11 cellular contexts compared by ENCODE assay signal in the genomic region with DNA sequence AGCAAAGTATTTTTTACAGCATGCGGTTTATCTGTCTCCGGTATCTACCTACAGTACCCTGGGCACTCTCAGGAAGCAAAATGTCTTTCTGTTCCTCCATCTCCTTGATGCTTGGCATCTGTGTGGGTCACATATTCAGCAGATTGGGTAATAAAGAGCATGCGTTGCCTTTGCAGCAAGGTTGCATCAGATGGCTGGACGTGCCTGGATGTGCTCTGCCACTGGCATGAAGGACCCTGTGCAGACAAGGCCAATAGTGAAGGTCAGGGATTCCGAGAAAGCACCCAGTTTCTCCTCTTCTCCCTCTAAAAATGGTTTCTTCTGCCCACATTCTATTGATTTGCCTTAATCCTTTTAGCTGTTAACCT. TPM values are rescaled to one million over a fixed set of nuclear protein-coding genes. Genes with fewer than 3 reads are reported as not detected.
DNase-seq lines count a peak whose midpoint lies in the region; ATAC-seq, FAIRE-seq and TF ChIP-seq lines count a peak whose summit lies in the region.
"Had no signal": no experiment of that assay in that cellular context is flagged by ENCODE, and none has a peak within 500 bp of the region (broad histone marks: within the 10 kb centered on the region; RNA-seq: fewer than 3 reads in every experiment).

No MANE protein-coding gene starts in this region.

- H3K36me3 ChIP-seq in GM23248 (ENCODE audit: low read depth) (0 out of 2 replicates have a peak, but pooled peaks cover 8% of the 10 kb centered on the region), gastroesophageal sphincter (peaks cover 0 to 7% of the 10 kb centered on the region in 2 donors), gastrocnemius medialis (no peaks in the 10 kb centered on the region), H7 (replicated peaks; ENCODE audit: control insufficient read depth, insufficient read depth, low read length) (no peaks in the 10 kb centered on the region), kidney (ENCODE audit: control insufficient read depth in 1 of 2, insufficient read depth in 2 of 2, low read length in 2 of 2) (no peaks in the 10 kb centered on the region)

- peak overlapping the region; percentile 83 for H3K9ac ChIP-seq in GM23248
- H3K9ac ChIP-seq in kidney (ENCODE audit: low read length in 2 of 2): no peak overlapping the region

- in situ Hi-C loops in GM23248 (cut with MboI) (no loop called here), gastrocnemius medialis (cut with MboI; ENCODE audit: low sequenced_read_pairs in 4 of 4) (loop anchor here in 1 of 4 donors (25.0 kb wide), 1 partner anchor 389 kb away; no protein-coding TSS in a partner anchor)

- DNase-seq in GM23248 (peak; percentile 90), gastrocnemius medialis (peak; percentile 53 to 84), NCI-H128 (lab: John Stamatoyannopoulos, UW; ENCODE audit: unreplicated experiment) (no peak), H7 (no peak), kidney (no peak)
- DNase-seq in effector CD8-positive, alpha-beta T cell (lab: John Stamatoyannopoulos, UW): no peak
- DNase-seq: activated T-cell treated with anti-CD3 and anti-CD28 coated beads, Interleukin-2, amount 50 U/mL, for 72 hours; NCI-H526 had no signal

- peak; percentile 81 for ATAC-seq in gastroesophageal sphincter
- ATAC-seq in gastrocnemius medialis: peak; percentile 88 to 93
- ATAC-seq: activated T-cell treated with anti-CD3 and anti-CD28 coated beads, Interleukin-2, amount 50 U/mL, for 72 hours; stimulated activated memory B cell treated with anti-CD40 and anti-IgM and Interleukin-4, amounts not matched to agents 10 μg/mL and 1 μg/mL and 100 μg/mL, for 72 hours had no signal

- 48 to 60% methylated on average over 5 of the region's 5 CpGs for WGBS in GM23248 (ENCODE audit: low coverage in 1 of 2, low lambda C conversion rate in 2 of 2, missing lambda C conversion rate in 2 of 2), 2 experiments
- WGBS in gastroesophageal sphincter (ENCODE audit: low coverage in 1 of 2), 2 donors: 48 to 60% methylated on average over 1 to 4 of the region's 5 CpGs

- H3K79me2 ChIP-seq in GM23248 (ENCODE audit: insufficient read depth): peaks cover 97% of the 10 kb centered on the region

- no peaks in the 10 kb centered on the region; the same call in 1 of the 2 replicates for H4K20me1 ChIP-seq in GM23248 (ENCODE audit: insufficient read depth)

- H3K27me3 ChIP-seq in GM23248 (replicated peaks; ENCODE audit: insufficient read depth) (no peaks in the 10 kb centered on the region), gastroesophageal sphincter (no peaks in the 10 kb centered on the region), gastrocnemius medialis (no peaks in the 10 kb centered on the region), H7 (ENCODE audit: control insufficient read depth, insufficient read depth, low read length) (no peaks in the 10 kb centered on the region)

- no peaks in the 10 kb centered on the region for H3K9me2 ChIP-seq in GM23248 (ENCODE audit: insufficient read depth)

- H3K4me1 ChIP-seq in GM23248 (ENCODE audit: insufficient read depth) (peaks cover 58% of the 10 kb centered on the region), gastroesophageal sphincter (peaks cover 15 to 68% (median 41%) of the 10 kb centered on the region in 3 donors), gastrocnemius medialis (peaks cover 47 to 54% of the 10 kb centered on the region in 2 donors), kidney (ENCODE audit: control insufficient read depth in 1 of 2, insufficient read depth in 1 of 2, low read depth in 1 of 2, low read length in 2 of 2) (peaks cover 20 to 21% of the 10 kb centered on the region in 2 donors)

- TF ChIP-seq EP300 in gastroesophageal sphincter (IDR thresholded peaks at IDR 0.05): no peak

- H3K9me3 ChIP-seq in GM23248 (ENCODE audit: low read depth) (no peaks in the 10 kb centered on the region), gastroesophageal sphincter (no peaks in the 10 kb centered on the region), gastrocnemius medialis (no peaks in the 10 kb centered on the region), kidney (ENCODE audit: control insufficient read depth in 1 of 2, low read length in 2 of 2) (no peaks in the 10 kb centered on the region)

- H2AFZ ChIP-seq in GM23248: no peak overlapping the region

- H3K4me2 ChIP-seq in GM23248 (ENCODE audit: unreplicated experiment): peak overlapping the region; percentile 64

- intact Hi-C loops in gastrocnemius medialis (cut with DNase I; ENCODE audit: low total_unique reads): loop anchor here (5.0 to 10.0 kb wide), 7 partner anchors 54 to 1736 kb away; a partner anchor contains a TSS
- intact Hi-C loops in kidney (cut with DNase I): no loop called here

- peak overlapping the region; percentile 99 for H3K27ac ChIP-seq in GM23248
- H3K27ac ChIP-seq in VCaP: peak overlapping the region; percentile 47
- peak overlapping the region; percentile 60 to 94 (median 85) for H3K27ac ChIP-seq in gastroesophageal sphincter
- H3K27ac ChIP-seq in gastrocnemius medialis: peak overlapping the region; percentile 53 to 77 (median 72)
- H3K27ac ChIP-seq in kidney (ENCODE audit: low read depth in 2 of 2, low read length in 2 of 2): no peak overlapping the region

- TF ChIP-seq CTCF in VCaP (conservative IDR thresholded peaks at IDR 0.05) (no peak), gastroesophageal sphincter (IDR thresholded peaks at IDR 0.05) (no peak), gastrocnemius medialis (IDR thresholded peaks at IDR 0.05 in 4 of 5, conservative IDR thresholded peaks at IDR 0.05 in 1 of 5) (no peak), kidney (IDR thresholded peaks at IDR 0.05; ENCODE audit: borderline replicate concordance, extremely low read depth, insufficient read depth) (no peak)

- H3K4me3 ChIP-seq in GM23248: peak overlapping the region; percentile 56; the same call in 1 of the 2 replicates
- no peak overlapping the region for H3K4me3 ChIP-seq in gastroesophageal sphincter
- H3K4me3 ChIP-seq in gastrocnemius medialis: no peak overlapping the region
- no peak overlapping the region for H3K4me3 ChIP-seq in H7 (ENCODE audit: insufficient read depth, low read depth, low read length)
- H3K4me3 ChIP-seq in kidney (ENCODE audit: low read length in 2 of 2): no peak overlapping the region

- no peak for FAIRE-seq in kidney (lab: Jason Lieb, UNC)

- no peak for TF ChIP-seq POLR2A in gastroesophageal sphincter (IDR thresholded peaks at IDR 0.05)
- TF ChIP-seq POLR2A in gastrocnemius medialis (IDR thresholded peaks at IDR 0.05): no peak

- peaks cover 57% of the 10 kb centered on the region for H3F3A ChIP-seq in GM23248 (ENCODE audit: insufficient read depth)

RNA-seq across cellular contexts. Expression of a gene that starts 9.6 kb away (rescaled TPM):
- total RNA-seq in GM23248 (2014; rRNA removed; shearing (Covaris generic)): 46.8 and 49.2 TPM in 2 replicates
- polyA plus RNA-seq in GM23248 (2016; fragmentation: Nextera tagmentation; extraction: Ambion mirVana) (19.6 and 21.5 TPM in 2 replicates), kidney (ENCODE audit: insufficient read depth, low read depth, low replicate concordance) (41.9 TPM)
- total RNA-seq in gastroesophageal sphincter (100 to 1,000 TPM in 2 of 4 donors, 10 to 100 TPM in 2; 31.4 to 124 (median 78.1) TPM), gastrocnemius medialis (10 to 100 TPM; 20.2 to 35.4 (median 23.1) TPM), kidney (37.3 TPM)
- total RNA-seq in H7 (2014; rRNA removed; shearing (Covaris generic)): 9.8 and 25.7 TPM in 2 replicates

Comparison
In these comparisons a context has a peak if more than half of its experiments do, and no peak if none do; other contexts are left out.
1. DNase-seq: peak in GM23248 (single experiment) and gastrocnemius medialis (2 of 2); none in NCI-H128 (single experiment), effector CD8-positive, alpha-beta T cell (single experiment), H7 (single experiment) and kidney (single experiment).
2. H3K27ac ChIP-seq: peak in GM23248 (single experiment), VCaP (single experiment), gastroesophageal sphincter (4 of 4) and gastrocnemius medialis (4 of 4); none in kidney (0 of 2).